Comparison of ENCODE assay signal across 10 cellular contexts in the genomic region with DNA sequence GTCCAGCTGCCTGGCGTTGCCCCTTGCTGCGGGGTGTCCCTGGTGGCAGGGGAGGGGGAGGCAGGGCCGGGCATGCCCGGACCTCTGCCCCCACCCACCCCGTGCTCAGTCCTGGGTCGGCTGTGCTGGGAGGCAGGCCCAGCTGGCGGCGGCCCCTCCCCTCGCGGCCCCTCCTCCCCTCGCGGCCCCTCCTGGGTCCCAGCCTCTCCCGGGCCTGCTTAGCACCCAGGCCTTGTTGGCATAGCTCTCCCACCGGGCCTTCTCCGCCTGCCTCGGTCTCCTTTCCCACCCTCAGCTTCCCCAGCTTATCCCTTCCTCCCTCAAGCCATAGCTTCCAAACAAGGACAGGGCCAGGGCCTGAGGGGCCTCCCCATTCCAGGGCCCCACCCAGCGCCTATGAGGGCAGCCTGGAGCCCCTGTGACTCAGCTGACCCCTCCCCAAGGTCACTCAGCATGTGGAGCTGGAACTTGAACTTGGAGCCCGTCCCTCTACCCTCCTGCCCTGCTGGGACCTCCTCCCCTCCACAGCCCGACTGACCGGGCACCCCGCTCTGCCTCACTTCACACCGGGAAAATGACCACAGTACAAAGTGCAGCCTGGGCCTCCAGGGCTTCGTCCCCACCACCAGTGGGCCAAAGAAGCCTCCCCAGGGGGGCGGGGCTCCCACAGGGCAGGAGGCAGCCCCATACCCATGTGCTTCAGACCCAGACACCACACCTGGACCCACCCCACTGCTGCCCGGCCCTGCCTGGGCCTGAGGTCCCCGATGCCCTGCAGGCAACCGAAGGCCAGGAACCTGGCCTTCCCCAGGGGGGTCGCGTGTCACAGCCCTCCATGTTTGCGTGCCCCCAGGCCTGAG. TPM values are rescaled to one million over a fixed set of nuclear protein-coding genes. Genes with fewer than 3 reads are reported as not detected.
A peak's percentile ranks its signal among the peaks of the same experiment; 100 is the strongest.
DNase-seq lines count a peak whose midpoint lies in the region; ATAC-seq, FAIRE-seq and TF ChIP-seq lines count a peak whose summit lies in the region.
"Had no signal": no experiment of that assay in that cellular context is flagged by ENCODE, and none has a peak within 500 bp of the region (broad histone marks: within the 10 kb centered on the region; RNA-seq: fewer than 3 reads in every experiment).

No MANE protein-coding gene starts in this region.

- no peak for FAIRE-seq in H54 (lab: Jason Lieb, UNC)
- no peak for FAIRE-seq in K562 (lab: Jason Lieb, UNC)
- FAIRE-seq in kidney (lab: Jason Lieb, UNC), result no peak

- TF ChIP-seq POLR2A in H54 (IDR thresholded peaks at IDR 0.05; ENCODE audit: low read depth, low read length) (0 out of 2 replicates have a peak, but pooled peaks have one; percentile 35), K562 (conservative IDR thresholded peaks at IDR 0.05) (no peak), stomach (IDR thresholded peaks at IDR 0.05) (no peak)

- BruUV-seq in K562 (replicated peaks; lab: Mats Ljungman, UMichigan), result no TSS peak

- TF ChIP-seq CTCF in K562 (IDR thresholded peaks at IDR 0.05 in 2 of 3, conservative IDR thresholded peaks at IDR 0.05 in 1 of 3; ENCODE audit: insufficient read depth in 2 of 3, low read depth in 1 of 3, low read length in 3 of 3) (no peak), kidney (IDR thresholded peaks at IDR 0.05; ENCODE audit: borderline replicate concordance, extremely low read depth, insufficient read depth) (no peak), stomach (IDR thresholded peaks at IDR 0.05) (no peak)

- H3K27ac ChIP-seq in K562 (ENCODE audit: extremely low read depth, low read depth, low read length), result no peak overlapping the region
- peak overlapping the region; percentile 90 to 92 for H3K27ac ChIP-seq in kidney (ENCODE audit: low read depth in 2 of 2, low read length in 2 of 2)
- H3K27ac ChIP-seq in stomach, result peak overlapping the region; percentile 89 to 95 (median 91)

- no peaks in the 10 kb centered on the region for H3K27me3 ChIP-seq in K562 (ENCODE audit: control insufficient read depth in 2 of 2, insufficient read depth in 2 of 2, low read length in 2 of 2)
- H3K27me3 ChIP-seq in stomach, result peaks cover 0 to 51% (median 11%) of the 10 kb centered on the region in 3 donors

- H3K27ac Mint-ChIP-seq in naive thymus-derived CD8-positive, alpha-beta T cell, result no peak overlapping the region
- H3K27ac Mint-ChIP-seq: activated B cell treated with CpG ODN at 0.5 μM for 24 hours; natural killer cell treated with Interleukin-12 subunit alpha and Interleukin-12 subunit beta and Interleukin-15 and Interleukin-18, amount 100 ng/mL, for 72 hours had no signal

- peaks cover 1 to 33% (median 11%) of the 10 kb centered on the region in 5 donors for H3K27me3 Mint-ChIP-seq in naive thymus-derived CD8-positive, alpha-beta T cell

- 0 out of 2 replicates have a peak overlapping the region, but pooled peaks have one; percentile 58 for H3K4me2 ChIP-seq in K562 (ENCODE audit: insufficient read depth, low read length)

- no peaks in the 10 kb centered on the region for H3K9me3 Mint-ChIP-seq in naive thymus-derived CD8-positive, alpha-beta T cell
- H3K9me3 Mint-ChIP-seq: activated B cell treated with CpG ODN at 0.5 μM for 24 hours; natural killer cell treated with Interleukin-12 subunit alpha and Interleukin-12 subunit beta and Interleukin-15 and Interleukin-18, amount 100 ng/mL, for 72 hours had no signal

- H3K4me1 Mint-ChIP-seq in naive thymus-derived CD8-positive, alpha-beta T cell, result peaks cover 3 to 18% (median 11%) of the 10 kb centered on the region in 4 donors

- WGBS in K562 (ENCODE audit: insufficient coverage, low coverage, missing lambda C conversion rate), result 65% methylated on average over 15 of the region's 30 CpGs
- 15 to 34% (median 20%) methylated on average over 17 to 30 of the region's 30 CpGs for WGBS in stomach, 5 donors

- peaks cover 5% of the 10 kb centered on the region; the same call in 1 of the 3 replicates for H3K36me3 ChIP-seq in K562 (ENCODE audit: control insufficient read depth, insufficient read depth, low read length)
- H3K36me3 ChIP-seq in kidney (ENCODE audit: control insufficient read depth in 1 of 2, insufficient read depth in 2 of 2, low read length in 2 of 2), result no peaks in the 10 kb centered on the region
- peaks cover 0 to 18% (median 10%) of the 10 kb centered on the region in 4 donors for H3K36me3 ChIP-seq in stomach

- H3K4me3 Mint-ChIP-seq in naive thymus-derived CD8-positive, alpha-beta T cell, result peak overlapping the region in 5 of 10 donors; percentile 18 to 63 (median 60)
- H3K4me3 Mint-ChIP-seq: activated B cell treated with CpG ODN at 0.5 μM for 24 hours; natural killer cell treated with Interleukin-12 subunit alpha and Interleukin-12 subunit beta and Interleukin-15 and Interleukin-18, amount 100 ng/mL, for 72 hours had no signal

- ATAC-seq in K562 (no peak), GM21786 (IDR thresholded peaks at IDR 0.05; ENCODE audit: unreplicated experiment) (no peak)
- ATAC-seq in naive thymus-derived CD8-positive, alpha-beta T cell, result no peak

- H3K9me1 ChIP-seq in K562 (ENCODE audit: control insufficient read depth, insufficient read depth, low read length), result no peaks in the 10 kb centered on the region

- in situ Hi-C loops in K562 (cut with MboI), result no loop called here

- no peak for TF ChIP-seq RAD21 in K562 (CRISPR knock-in tag; conservative IDR thresholded peaks at IDR 0.05 in 1 of 2, IDR thresholded peaks at IDR 0.05 in 1 of 2)

- H3K9ac ChIP-seq in K562 (ENCODE audit: insufficient read depth in 1 of 2, low read depth in 2 of 2, low read length in 2 of 2), result peak overlapping the region; percentile 30 to 87; a peak in 3 of 4 replicates
- peak overlapping the region; percentile 32 to 84 for H3K9ac ChIP-seq in kidney (ENCODE audit: low read length in 2 of 2)

- H2AFZ ChIP-seq in K562 (ENCODE audit: low read depth, low read length), result no peak overlapping the region

- H4K20me1 ChIP-seq in K562 (replicated peaks; ENCODE audit: control insufficient read depth, insufficient read depth, low read length), result no peaks in the 10 kb centered on the region

- H3K79me2 ChIP-seq in K562 (ENCODE audit: control insufficient read depth, insufficient read depth, low read length), result no peaks in the 10 kb centered on the region

- POLR2A ChIA-PET in K562 (lab: Yijun Ruan, JAX), result interaction anchor here (0.6 kb wide), 2 partner anchors 39 to 56 kb away, joined by 3 to 4 read pairs; no protein-coding TSS in a partner anchor
- POLR2A ChIA-PET in naive thymus-derived CD8-positive, alpha-beta T cell (lab: Charles Lee), result interaction anchor here (0.8 to 1.0 kb wide), 2 partner anchors 9 to 12 kb away, joined by 3 to 5 read pairs; no protein-coding TSS in a partner anchor

- TF ChIP-seq EP300 in K562 (IDR thresholded peaks at IDR 0.05; ENCODE audit: low read length), result no peak
- TF ChIP-seq EP300 in stomach (IDR thresholded peaks at IDR 0.05), result no peak

- peak; percentile 76 for DNase-seq in H54 (ENCODE audit: insufficient read length, low spot score)
- peak in 2 of 4 experiments; percentile 56 to 61 for DNase-seq in K562 (ENCODE audit: extremely low read depth in 1 of 4, low spot score in 3 of 4)
- peak; percentile 87 for DNase-seq in kidney
- DNase-seq in stomach, result peak; percentile 56
- DNase-seq in H4 (ENCODE audit: low spot score), result no peak
- DNase-seq in naive thymus-derived CD8-positive, alpha-beta T cell, result no peak
- no peak for DNase-seq in retina
- DNase-seq: activated B cell treated with CpG ODN at 0.5 μM for 24 hours had no signal

- H3K4me3 ChIP-seq in K562, result peak overlapping the region; percentile 39; the same call in 1 of the 2 replicates
- H3K4me3 ChIP-seq in kidney (ENCODE audit: low read length in 2 of 2), result peak overlapping the region; percentile 73 to 74
- H3K4me3 ChIP-seq in stomach, result peak overlapping the region; percentile 56 to 60 (median 60)

- CTCF ChIA-PET in K562 (lab: Yijun Ruan, JAX; ENCODE audit: low intra/inter-chr PET ratio), result no interaction called here

- H3K9me3 ChIP-seq in K562 (replicated peaks; ENCODE audit: control insufficient read depth, insufficient read depth, low read depth, low read length) (no peaks in the 10 kb centered on the region), kidney (ENCODE audit: control insufficient read depth in 1 of 2, low read length in 2 of 2) (no peaks in the 10 kb centered on the region), stomach (no peaks in the 10 kb centered on the region)

- H3K4me1 ChIP-seq in K562 (replicated peaks in 1 of 2; ENCODE audit: control insufficient read depth in 2 of 2, insufficient read depth in 2 of 2, low read length in 2 of 2) (peaks cover 6 to 82% of the 10 kb centered on the region in 2 experiments), kidney (ENCODE audit: control insufficient read depth in 1 of 2, insufficient read depth in 1 of 2, low read depth in 1 of 2, low read length in 2 of 2) (peaks cover 27 to 61% of the 10 kb centered on the region in 2 donors), stomach (peaks cover 60 to 94% (median 92%) of the 10 kb centered on the region in 4 donors)

- intact Hi-C loops in K562 (cut with micrococcal nuclease), result no loop called here
- intact Hi-C loops in kidney (cut with DNase I), result no loop called here
- intact Hi-C loops in stomach (cut with DNase I; ENCODE audit: low total_unique reads), result no loop called here

- no peaks in the 10 kb centered on the region for H3K36me3 Mint-ChIP-seq in naive thymus-derived CD8-positive, alpha-beta T cell
- H3K36me3 Mint-ChIP-seq: natural killer cell treated with Interleukin-12 subunit alpha and Interleukin-12 subunit beta and Interleukin-15 and Interleukin-18, amount 100 ng/mL, for 72 hours had no signal

RNA-seq across cellular contexts. Expression of a gene that starts 1.2 kb away (rescaled TPM):
- total RNA-seq in K562 (2011; cell fraction: chromatin; rRNA removed; ENCODE audit: low replicate concordance), result 22.1 and 75.1 TPM in 2 replicates
- total RNA-seq in K562 (2011; cell fraction: nucleolus; rRNA removed), result 35.8 and 51.2 TPM in 2 replicates
- 21.0 and 26.5 TPM in 2 replicates for total RNA-seq in K562 (2011; cell fraction: nucleoplasm; rRNA removed)
- total RNA-seq in K562 (2014; rRNA removed) (13.1 and 17.0 TPM in 2 replicates), K562 (2014; rRNA removed; fragmentation: Illumina TruSeq; extraction: Trizol) (2.5 and 3.7 TPM in 2 replicates), K562 (2015; rRNA removed; fragmentation: Illumina TruSeq; extraction: Trizol) (3.1 and 3.8 TPM in 2 replicates), K562 (2021) (8.6 and 10.4 TPM in 2 replicates), kidney (287 TPM), stomach (100 to 1,000 TPM in 4 of 5 donors, 10 to 100 TPM in 1; 45.0 to 617 (median 306) TPM)
- polyA plus RNA-seq in K562 (2011; rRNA removed) (12.2 and 19.8 TPM in 2 replicates), K562 (2014; fragmentation: Illumina TruSeq; extraction: Trizol) (3.3 and 5.9 TPM in 2 replicates), K562 (2014; fragmentation: Nextera tagmentation; extraction: Ambion mirVana) (1 to 10 TPM in 1 of 2 experiments, under 1 TPM in 1; 0.75 to 1.2 TPM), K562 (2014; rRNA removed) (10.4 and 16.3 TPM in 2 replicates), kidney (ENCODE audit: insufficient read depth, low read depth, low replicate concordance) (199 TPM), stomach (100 to 1,000 TPM in 1 of 3 donors, 10 to 100 TPM in 2; 91.5 to 190 (median 96.2) TPM)
- 11.7 and 16.0 TPM in 2 replicates for polyA plus RNA-seq in K562 (2011; cell fraction: cytosol; rRNA removed)
- 98.5 and 118 TPM in 2 replicates for polyA plus RNA-seq in K562 (2011; cell fraction: nucleus; rRNA removed)
- 9.6 and 10.7 TPM in 2 replicates for polyA plus RNA-seq in K562 (2012)
- 3.1 and 5.6 TPM in 2 replicates for polyA minus RNA-seq in K562 (2011; rRNA and poly(A)+ RNA removed)
- 10.0 and 10.5 TPM in 2 replicates for polyA minus RNA-seq in K562 (2011; cell fraction: cytosol; rRNA and poly(A)+ RNA removed)
- polyA minus RNA-seq in K562 (2011; cell fraction: nucleus; rRNA and poly(A)+ RNA removed), result 7.7 and 12.1 TPM in 2 replicates
- 0.12 TPM in 1 of 2 replicates, not detected in the other for total RNA-seq in H4 (2014; rRNA removed; shearing (Covaris generic))
- 1 to 10 TPM; 8.2 to 9.7 TPM for total RNA-seq in naive thymus-derived CD8-positive, alpha-beta T cell
- 10 to 100 TPM in 2 of 3 donors, 1 to 10 TPM in 1; 9.6 to 20.4 (median 14.8) TPM for polyA plus RNA-seq in naive thymus-derived CD8-positive, alpha-beta T cell

RNA-seq across cellular contexts. Expression of a gene that starts 11.6 kb away (rescaled TPM):
- 42.2 and 91.7 TPM in 2 replicates for total RNA-seq in K562 (2011; cell fraction: chromatin; rRNA removed; ENCODE audit: low replicate concordance)
- 45.0 and 58.9 TPM in 2 replicates for total RNA-seq in K562 (2011; cell fraction: nucleolus; rRNA removed)
- 50.4 and 62.3 TPM in 2 replicates for total RNA-seq in K562 (2011; cell fraction: nucleoplasm; rRNA removed)
- total RNA-seq in K562 (2014; rRNA removed) (16.9 and 18.4 TPM in 2 replicates), K562 (2014; rRNA removed; fragmentation: Illumina TruSeq; extraction: Trizol) (9.4 and 11.0 TPM in 2 replicates), K562 (2015; rRNA removed; fragmentation: Illumina TruSeq; extraction: Trizol) (7.8 and 8.8 TPM in 2 replicates), K562 (2021) (14.2 and 14.6 TPM in 2 replicates), kidney (38.6 TPM), stomach (10 to 100 TPM in 4 of 5 donors, 1 to 10 TPM in 1; 4.9 to 46.5 (median 21.5) TPM)
- polyA plus RNA-seq in K562 (2011; rRNA removed) (26.3 and 30.1 TPM in 2 replicates), K562 (2014; fragmentation: Illumina TruSeq; extraction: Trizol) (12.4 and 14.1 TPM in 2 replicates), K562 (2014; fragmentation: Nextera tagmentation; extraction: Ambion mirVana) (1 to 10 TPM; 5.1 to 6.3 TPM), K562 (2014; rRNA removed) (25.1 and 38.3 TPM in 2 replicates), kidney (ENCODE audit: insufficient read depth, low read depth, low replicate concordance) (36.2 TPM), stomach (10 to 100 TPM in 2 of 3 donors, 1 to 10 TPM in 1; 9.0 to 30.8 (median 18.1) TPM)
- polyA plus RNA-seq in K562 (2011; cell fraction: cytosol; rRNA removed), result 30.7 and 33.7 TPM in 2 replicates
- 51.3 and 73.6 TPM in 2 replicates for polyA plus RNA-seq in K562 (2011; cell fraction: nucleus; rRNA removed)
- polyA plus RNA-seq in K562 (2012), result 22.7 and 27.4 TPM in 2 replicates
- polyA minus RNA-seq in K562 (2011; rRNA and poly(A)+ RNA removed), result 5.0 and 6.4 TPM in 2 replicates
- 4.3 and 4.9 TPM in 2 replicates for polyA minus RNA-seq in K562 (2011; cell fraction: cytosol; rRNA and poly(A)+ RNA removed)
- 9.6 and 11.2 TPM in 2 replicates for polyA minus RNA-seq in K562 (2011; cell fraction: nucleus; rRNA and poly(A)+ RNA removed)
- total RNA-seq in H4 (2014; rRNA removed; shearing (Covaris generic)), result 15.8 and 16.4 TPM in 2 replicates
- total RNA-seq in naive thymus-derived CD8-positive, alpha-beta T cell, result 10 to 100 TPM; 46.0 to 49.2 TPM
- polyA plus RNA-seq in naive thymus-derived CD8-positive, alpha-beta T cell, result 10 to 100 TPM; 22.2 to 44.6 (median 32.4) TPM

RNA-seq across cellular contexts. Expression of a gene that starts 12.2 kb away (rescaled TPM):
- 68.2 and 200 TPM in 2 replicates for total RNA-seq in K562 (2011; cell fraction: chromatin; rRNA removed; ENCODE audit: low replicate concordance)
- 95.7 and 111 TPM in 2 replicates for total RNA-seq in K562 (2011; cell fraction: nucleolus; rRNA removed)
- 50.3 and 71.3 TPM in 2 replicates for total RNA-seq in K562 (2011; cell fraction: nucleoplasm; rRNA removed)
- 46.9 and 58.7 TPM in 2 replicates for total RNA-seq in K562 (2014; rRNA removed)
- 13.3 and 20.4 TPM in 2 replicates for total RNA-seq in K562 (2014; rRNA removed; fragmentation: Illumina TruSeq; extraction: Trizol)
- 26.8 and 27.3 TPM in 2 replicates for total RNA-seq in K562 (2015; rRNA removed; fragmentation: Illumina TruSeq; extraction: Trizol)
- 64.2 and 69.1 TPM in 2 replicates for total RNA-seq in K562 (2021)
- 27.5 and 39.1 TPM in 2 replicates for polyA plus RNA-seq in K562 (2011; rRNA removed)
- 45.8 and 77.2 TPM in 2 replicates for polyA plus RNA-seq in K562 (2011; cell fraction: cytosol; rRNA removed)
- polyA plus RNA-seq in K562 (2011; cell fraction: nucleus; rRNA removed), result 28.4 and 56.6 TPM in 2 replicates
- 33.6 and 47.2 TPM in 2 replicates for polyA plus RNA-seq in K562 (2012)
- polyA plus RNA-seq in K562 (2014; fragmentation: Illumina TruSeq; extraction: Trizol), result 26.3 and 33.7 TPM in 2 replicates
- polyA plus RNA-seq in K562 (2014; fragmentation: Nextera tagmentation; extraction: Ambion mirVana), result 1 to 10 TPM; 2.0 to 3.6 TPM
- polyA plus RNA-seq in K562 (2014; rRNA removed), result 52.7 and 62.6 TPM in 2 replicates
- polyA minus RNA-seq in K562 (2011; rRNA and poly(A)+ RNA removed), result 16.7 and 25.1 TPM in 2 replicates
- 39.4 and 45.8 TPM in 2 replicates for polyA minus RNA-seq in K562 (2011; cell fraction: cytosol; rRNA and poly(A)+ RNA removed)
- 22.2 and 28.8 TPM in 2 replicates for polyA minus RNA-seq in K562 (2011; cell fraction: nucleus; rRNA and poly(A)+ RNA removed)
- total RNA-seq in kidney, result 54.5 TPM
- 30.2 TPM for polyA plus RNA-seq in kidney (ENCODE audit: insufficient read depth, low read depth, low replicate concordance)
- 100 to 1,000 TPM in 1 of 5 donors, 10 to 100 TPM in 4; 12.3 to 111 (median 29.4) TPM for total RNA-seq in stomach
- 10 to 100 TPM; 41.4 to 51.8 (median 45.1) TPM for polyA plus RNA-seq in stomach
- 24.9 and 29.9 TPM in 2 replicates for total RNA-seq in H4 (2014; rRNA removed; shearing (Covaris generic))
- total RNA-seq in naive thymus-derived CD8-positive, alpha-beta T cell, result 10 to 100 TPM; 46.5 to 51.0 TPM
- polyA plus RNA-seq in naive thymus-derived CD8-positive, alpha-beta T cell, result 10 to 100 TPM; 27.0 to 58.2 (median 27.9) TPM

RNA-seq across cellular contexts. Expression of a gene that starts 40.1 kb away (rescaled TPM):
- 172 and 310 TPM in 2 replicates for total RNA-seq in K562 (2011; cell fraction: chromatin; rRNA removed; ENCODE audit: low replicate concordance)
- total RNA-seq in K562 (2011; cell fraction: nucleolus; rRNA removed), result 171 and 194 TPM in 2 replicates
- 200 and 202 TPM in 2 replicates for total RNA-seq in K562 (2011; cell fraction: nucleoplasm; rRNA removed)
- total RNA-seq in K562 (2014; rRNA removed), result 507 and 536 TPM in 2 replicates
- 228 and 260 TPM in 2 replicates for total RNA-seq in K562 (2014; rRNA removed; fragmentation: Illumina TruSeq; extraction: Trizol)
- 413 and 441 TPM in 2 replicates for total RNA-seq in K562 (2015; rRNA removed; fragmentation: Illumina TruSeq; extraction: Trizol)
- total RNA-seq in K562 (2021), result 541 and 595 TPM in 2 replicates
- polyA plus RNA-seq in K562 (2011; rRNA removed), result 416 and 427 TPM in 2 replicates
- polyA plus RNA-seq in K562 (2011; cell fraction: cytosol; rRNA removed), result 459 and 498 TPM in 2 replicates
- polyA plus RNA-seq in K562 (2011; cell fraction: nucleus; rRNA removed), result 247 and 274 TPM in 2 replicates
- 413 and 492 TPM in 2 replicates for polyA plus RNA-seq in K562 (2012)
- 400 and 436 TPM in 2 replicates for polyA plus RNA-seq in K562 (2014; fragmentation: Illumina TruSeq; extraction: Trizol)
- polyA plus RNA-seq in K562 (2014; fragmentation: Nextera tagmentation; extraction: Ambion mirVana), result 100 to 1,000 TPM; 328 to 492 TPM
- 520 and 521 TPM in 2 replicates for polyA plus RNA-seq in K562 (2014; rRNA removed)
- polyA minus RNA-seq in K562 (2011; rRNA and poly(A)+ RNA removed), result 150 and 162 TPM in 2 replicates
- 252 and 295 TPM in 2 replicates for polyA minus RNA-seq in K562 (2011; cell fraction: cytosol; rRNA and poly(A)+ RNA removed)
- 42.5 and 74.1 TPM in 2 replicates for polyA minus RNA-seq in K562 (2011; cell fraction: nucleus; rRNA and poly(A)+ RNA removed)
- 175 TPM for total RNA-seq in kidney
- 312 TPM for polyA plus RNA-seq in kidney (ENCODE audit: insufficient read depth, low read depth, low replicate concordance)
- total RNA-seq in stomach, result 100 to 1,000 TPM in 4 of 5 donors, 10 to 100 TPM in 1; 85.9 to 258 (median 175) TPM
- polyA plus RNA-seq in stomach, result 100 to 1,000 TPM; 139 to 214 (median 208) TPM
- total RNA-seq in H4 (2014; rRNA removed; shearing (Covaris generic)), result 600 and 603 TPM in 2 replicates
- 100 to 1,000 TPM; 120 to 124 TPM for total RNA-seq in naive thymus-derived CD8-positive, alpha-beta T cell
- 100 to 1,000 TPM; 160 to 173 (median 166) TPM for polyA plus RNA-seq in naive thymus-derived CD8-positive, alpha-beta T cell

Comparison
In these comparisons a context has a peak if more than half of its experiments do, and no peak if none do; other contexts are left out.
1. DNase-seq: peak in H54 (single experiment), kidney (single experiment) and stomach (single experiment); none in H4 (single experiment), naive thymus-derived CD8-positive, alpha-beta T cell (0 of 10) and retina (single experiment).
2. Peak in every context shown above with its lines, with median percentiles within 50 percentile points of each other: H3K4me3 ChIP-seq.